Comparison of ENCODE assay signal across 13 cellular contexts in the genomic region with DNA sequence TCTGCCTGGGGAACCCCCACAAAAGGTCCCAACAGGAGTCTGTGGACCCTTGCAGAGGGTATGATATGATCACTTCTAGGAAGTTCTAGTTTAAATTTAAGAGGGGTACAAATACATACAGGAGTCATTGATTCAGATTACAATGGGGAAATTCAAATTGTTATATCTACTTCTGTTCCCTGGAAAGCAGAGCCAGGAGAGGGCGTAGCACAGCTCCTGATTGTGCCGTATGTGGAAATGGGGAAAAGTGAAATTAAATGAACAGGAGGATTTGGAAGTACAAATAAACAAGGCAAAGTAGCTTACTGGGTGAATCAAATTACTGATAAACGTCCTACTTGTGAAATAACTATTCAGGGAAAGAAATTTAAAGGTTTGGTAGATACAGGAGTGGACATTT. TPM values are rescaled to one million over a fixed set of nuclear protein-coding genes. Genes with fewer than 3 reads are reported as not detected.
DNase-seq lines count a peak whose midpoint lies in the region; ATAC-seq and TF ChIP-seq lines count a peak whose summit lies in the region.
"Not testable (repeated sequence)": the region's sequence is repeated elsewhere in the genome, so short reads cannot be mapped to it uniquely, and the experiment has no call there.
"Had no signal": no experiment of that assay in that cellular context is flagged by ENCODE, and none has a peak within 500 bp of the region (broad histone marks: within the 10 kb centered on the region; RNA-seq: fewer than 3 reads in every experiment).

No MANE protein-coding gene starts in this region.

- H3K4me2 ChIP-seq in GM23248 (ENCODE audit: unreplicated experiment) = not testable (repeated sequence)

- TF ChIP-seq CTCF in Panc1 (IDR thresholded peaks at IDR 0.05) (peak; percentile 8; the same call in 1 of the 2 replicates), fibroblast of mammary gland (conservative IDR thresholded peaks at IDR 0.05; ENCODE audit: control insufficient read depth, insufficient read depth, low read depth, low read length) (peak; percentile 32), foreskin keratinocyte (conservative IDR thresholded peaks at IDR 0.05) (peak; percentile 23), lower lobe of right lung (IDR thresholded peaks at IDR 0.05) (peak; percentile 13)
- not testable (repeated sequence) for TF ChIP-seq CTCF in cardiac fibroblast (IDR thresholded peaks at IDR 0.05; ENCODE audit: low read depth, low read length); testis (IDR thresholded peaks at IDR 0.05)

- 38 to 40% methylated on average over 3 of the region's 3 CpGs for WGBS in GM23248 (ENCODE audit: low coverage in 1 of 2, low lambda C conversion rate in 2 of 2, missing lambda C conversion rate in 2 of 2), 2 experiments
- 49 to 60% methylated on average over 3 of the region's 3 CpGs for WGBS in testis, 2 donors

- not testable (repeated sequence) for H3K4me3 ChIP-seq in GM23248; Panc1 (ENCODE audit: low read depth in 2 of 2, low read length in 2 of 2); cardiac fibroblast (replicated peaks in 1 of 2; ENCODE audit: low read depth in 2 of 2, low read length in 2 of 2); fibroblast of mammary gland (ENCODE audit: control insufficient read depth, low read depth, low read length); lower lobe of right lung; testis

- not testable (repeated sequence) for H3K9me3 ChIP-seq in GM23248 (ENCODE audit: low read depth); Panc1 (ENCODE audit: control insufficient read depth, insufficient read depth, low read depth, low read length); lower lobe of right lung; testis

- ATAC-seq in Panc1, foreskin keratinocyte, left ventricle myocardium superior, lower lobe of right lung: not testable (repeated sequence)

- DNase-seq in GM23248 (peak; percentile 17), cardiac fibroblast (ENCODE audit: low read depth in 2 of 2) (peak; percentile 6 to 47), fibroblast of mammary gland (ENCODE audit: low read depth) (peak; percentile 30), left ventricle myocardium superior (peak; percentile 51), testis (peak; percentile 51)
- not testable (repeated sequence) for DNase-seq in Panc1 (ENCODE audit: low read depth, low spot score); foreskin keratinocyte; lower lobe of right lung

- H3K4me1 ChIP-seq in GM23248 (ENCODE audit: insufficient read depth); Panc1 (ENCODE audit: control insufficient read depth, insufficient read depth, low read length); foreskin keratinocyte; lower lobe of right lung; testis: not testable (repeated sequence)

- H3F3A ChIP-seq in GM23248 (ENCODE audit: insufficient read depth) = not testable (repeated sequence)

- intact Hi-C loops in Panc1 (cut with micrococcal nuclease; ENCODE audit: unreplicated experiment); left ventricle myocardium superior (cut with micrococcal nuclease); lower lobe of right lung (cut with DNase I); testis (cut with DNase I; ENCODE audit: low total_unique reads): not testable (repeated sequence)

- H3K9ac ChIP-seq in GM23248 = not testable (repeated sequence)

- in situ Hi-C loops in GM23248 (cut with MboI); Panc1 (cut with HindIII; ENCODE audit: low pct_unique_long_range_greater_than_20kb, low sequenced_read_pairs): not testable (repeated sequence)

- H3K27ac ChIP-seq in GM23248; Panc1 (ENCODE audit: low read length); foreskin keratinocyte; lower lobe of right lung; testis: not testable (repeated sequence)

- peaks cover 44% of the 10 kb centered on the region for H3K27me3 ChIP-seq in GM23248 (replicated peaks; ENCODE audit: insufficient read depth)
- H3K27me3 ChIP-seq in Panc1 (ENCODE audit: control insufficient read depth, insufficient read depth, low read length); testis: not testable (repeated sequence)
- peaks cover 40% of the 10 kb centered on the region for H3K27me3 ChIP-seq in foreskin keratinocyte
- peaks cover 14% of the 10 kb centered on the region for H3K27me3 ChIP-seq in lower lobe of right lung (ENCODE audit: low read depth)

- not testable (repeated sequence) for TF ChIP-seq POLR2A in testis (IDR thresholded peaks at IDR 0.05)

- not testable (repeated sequence) for H3K79me2 ChIP-seq in GM23248 (ENCODE audit: insufficient read depth)

- BruUV-seq in Panc1 (replicated peaks; lab: Mats Ljungman, UMichigan) = not testable (repeated sequence)

- not testable (repeated sequence) for H2AFZ ChIP-seq in GM23248

- CTCF ChIA-PET in Panc1 (lab: Charles Lee) = not testable (repeated sequence)

- H3K36me3 ChIP-seq in GM23248 (ENCODE audit: low read depth); Panc1 (ENCODE audit: control insufficient read depth, insufficient read depth, low read length); lower lobe of right lung; testis (ENCODE audit: low read depth, missing control alignments): not testable (repeated sequence)

- not testable (repeated sequence) for H4K20me1 ChIP-seq in GM23248 (ENCODE audit: insufficient read depth)

- POLR2A ChIA-PET in Panc1 (lab: Charles Lee) = not testable (repeated sequence)

- not testable (repeated sequence) for H3K9me2 ChIP-seq in GM23248 (ENCODE audit: insufficient read depth)

RNA-seq across cellular contexts. Expression of gene PLA2G2A, which starts 19.4 kb away (rescaled TPM):
- total RNA-seq in GM23248 (2014; rRNA removed; shearing (Covaris generic)) = not detected in 2 replicates
- polyA plus RNA-seq in GM23248 (2016; fragmentation: Nextera tagmentation; extraction: Ambion mirVana) (0.35 TPM in 1 of 2 replicates, not detected in the other), foreskin keratinocyte (not detected in 2 replicates), testis (ENCODE audit: insufficient read depth, low read depth, low replicate concordance) (60.8 TPM)
- total RNA-seq in Panc1 (2021; ENCODE audit: unreplicated experiment) (not detected), foreskin keratinocyte (not detected in 2 replicates), left ventricle myocardium superior (82.2 TPM), lower lobe of right lung (181 TPM), testis (1 to 10 TPM; 7.1 to 8.3 TPM)
- not detected for polyA plus RNA-seq in Panc1 (2012; ENCODE audit: insufficient read length)
- total RNA-seq: A673, Calu3, H4, HT1080, NCI-H460 had no signal
